20 cellular contexts compared by ENCODE assay signal in genomic region chr2:21279525-21279924, GRCh38.
DNase-seq lines count a peak whose midpoint lies in the region; ATAC-seq, FAIRE-seq and TF ChIP-seq lines count a peak whose summit lies in the region.
"Had no signal": no experiment of that assay in that cellular context is flagged by ENCODE, and none has a peak within 500 bp of the region (broad histone marks: within the 10 kb centered on the region; RNA-seq: fewer than 3 reads in every experiment).

No MANE protein-coding gene starts in this region.

- H2AFZ ChIP-seq in neural progenitor cell (replicated peaks): no peak overlapping the region

- intact Hi-C loops in stomach (cut with DNase I; ENCODE audit: low total_unique reads): no loop called here

- H3K4me1 ChIP-seq in right atrium auricular region: peaks cover 0 to 22% of the 10 kb centered on the region in 2 donors
- no peaks in the 10 kb centered on the region for H3K4me1 ChIP-seq in neural progenitor cell
- peaks cover 0 to 22% (median 0%) of the 10 kb centered on the region in 4 donors for H3K4me1 ChIP-seq in stomach

- H3K9me3 ChIP-seq in right atrium auricular region (no peaks in the 10 kb centered on the region), neural progenitor cell (ENCODE audit: low read depth) (no peaks in the 10 kb centered on the region), stomach (no peaks in the 10 kb centered on the region)
- H3K9me3 ChIP-seq: Peyer's patch had no signal

- no peaks in the 10 kb centered on the region for H3K9me3 Mint-ChIP-seq in endothelial cell (ENCODE audit: unreplicated experiment)
- no peaks in the 10 kb centered on the region for H3K9me3 Mint-ChIP-seq in neural progenitor cell

- no peak for TF ChIP-seq EP300 in stomach (IDR thresholded peaks at IDR 0.05)

- DNase-seq in HTR-8/SVneo (ENCODE audit: insufficient read length, low spot score) (no peak), endothelial cell (ENCODE audit: low spot score) (no peak), right atrium auricular region (ENCODE audit: low spot score) (no peak), neural progenitor cell (ENCODE audit: low spot score) (no peak), stomach (no peak)
- no peak for DNase-seq in stimulated activated naive CD4-positive, alpha-beta T cell treated with Interleukin-2 at 50 U/mL for 16 hours (lab: John Stamatoyannopoulos, UW)
- DNase-seq: DMS79, HFFc6, IMR-90, NCI-H1048, NCI-H1436 treated with DMSO at 0.1 percent for 48 hours, NCI-H2081, Peyer's patch, SHP77 had no signal

- no peaks in the 10 kb centered on the region for H3K36me3 Mint-ChIP-seq in endothelial cell (ENCODE audit: low read depth, unreplicated experiment)
- no peaks in the 10 kb centered on the region for H3K36me3 Mint-ChIP-seq in neural progenitor cell

- H3K4me3 Mint-ChIP-seq in endothelial cell (ENCODE audit: unreplicated experiment) (no peak overlapping the region), neural progenitor cell (peak overlapping the region; percentile 27)
- H3K4me3 Mint-ChIP-seq: HFFc6 had no signal

- H3K27ac Mint-ChIP-seq in endothelial cell (ENCODE audit: unreplicated experiment) (peak overlapping the region; percentile 24), neural progenitor cell (peak overlapping the region; percentile 85)
- H3K27ac Mint-ChIP-seq: HFFc6 had no signal

- TF ChIP-seq POLR2A in stomach (IDR thresholded peaks at IDR 0.05): no peak

- H3K36me3 ChIP-seq in right atrium auricular region (no peaks in the 10 kb centered on the region), neural progenitor cell (no peaks in the 10 kb centered on the region), stomach (no peaks in the 10 kb centered on the region)
- H3K36me3 ChIP-seq: Peyer's patch had no signal

- 46 to 62% (median 58%) methylated on average over 5 of the region's 5 CpGs for WGBS in stomach, 5 donors

- H3K27me3 Mint-ChIP-seq in endothelial cell (ENCODE audit: unreplicated experiment): no peaks in the 10 kb centered on the region
- H3K27me3 Mint-ChIP-seq in neural progenitor cell (ENCODE audit: insufficient read depth, low read depth): peaks cover 6% of the 10 kb centered on the region

- H3K27ac ChIP-seq in right atrium auricular region (peak overlapping the region; percentile 71 to 82), neural progenitor cell (no peak overlapping the region), stomach (no peak overlapping the region)
- H3K27ac ChIP-seq: C4-2B, Peyer's patch, SK-N-MC had no signal

- H3K4me3 ChIP-seq in right atrium auricular region (no peak overlapping the region), neural progenitor cell (no peak overlapping the region), stomach (no peak overlapping the region)
- H3K4me3 ChIP-seq: Peyer's patch, SK-N-MC had no signal

- H3K4me1 Mint-ChIP-seq in endothelial cell (ENCODE audit: unreplicated experiment): peaks cover 11% of the 10 kb centered on the region
- H3K4me1 Mint-ChIP-seq in neural progenitor cell: peaks cover 50% of the 10 kb centered on the region

- no peaks in the 10 kb centered on the region for H4K20me1 ChIP-seq in neural progenitor cell (ENCODE audit: low read depth)

- H3K27me3 ChIP-seq in right atrium auricular region (no peaks in the 10 kb centered on the region), neural progenitor cell (no peaks in the 10 kb centered on the region), stomach (no peaks in the 10 kb centered on the region)
- H3K27me3 ChIP-seq: Peyer's patch had no signal

- no peaks in the 10 kb centered on the region for H3K79me2 ChIP-seq in neural progenitor cell (ENCODE audit: low read depth)

- TF ChIP-seq CTCF in endothelial cell (IDR thresholded peaks at IDR 0.05; ENCODE audit: unreplicated experiment) (no peak), right atrium auricular region (IDR thresholded peaks at IDR 0.05) (no peak), neural progenitor cell (IDR thresholded peaks at IDR 0.05) (no peak), stomach (IDR thresholded peaks at IDR 0.05) (no peak)

- H3K9ac ChIP-seq in neural progenitor cell: no peak overlapping the region

- no peak for ATAC-seq in HG03520 (IDR thresholded peaks at IDR 0.05; ENCODE audit: unreplicated experiment)

- no peak overlapping the region for H3K4me2 ChIP-seq in neural progenitor cell

- FAIRE-seq in HTR-8/SVneo (lab: Jason Lieb, UNC): peak; percentile 26
- FAIRE-seq: D721Med, GM12892, H54 had no signal

- no peaks in the 10 kb centered on the region for H3F3A ChIP-seq in neural progenitor cell (ENCODE audit: low read depth)

Comparison
In these comparisons a context has a peak if more than half of its experiments do, and no peak if none do; other contexts are left out.
1. H3K27ac ChIP-seq: peak in right atrium auricular region (2 of 2); none in neural progenitor cell (single experiment) and stomach (0 of 5).